Comparison of ENCODE assay signal across 23 cellular contexts in the genomic region with DNA sequence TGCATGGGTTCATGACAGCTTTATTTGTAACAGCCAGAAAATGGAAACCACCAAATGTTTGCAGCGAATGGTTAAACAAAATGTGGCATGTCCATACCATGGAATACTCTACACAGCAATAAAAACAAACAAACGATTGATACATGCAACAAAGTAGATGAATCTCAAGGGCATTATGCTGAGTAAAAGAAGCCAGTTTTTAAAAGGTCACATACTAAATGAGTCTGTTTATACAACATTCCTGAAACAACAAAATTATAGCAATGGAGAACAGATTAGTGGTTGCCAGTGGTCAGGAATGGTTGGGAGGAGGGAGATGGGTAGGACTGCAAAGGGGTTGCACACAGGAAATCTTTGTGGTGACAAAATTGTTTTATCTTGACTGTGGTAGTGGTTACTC.
DNase-seq lines count a peak whose midpoint lies in the region; ATAC-seq and TF ChIP-seq lines count a peak whose summit lies in the region.
"Had no signal": no experiment of that assay in that cellular context is flagged by ENCODE, and none has a peak within 500 bp of the region (broad histone marks: within the 10 kb centered on the region; RNA-seq: fewer than 3 reads in every experiment).

No MANE protein-coding gene starts in this region.

- no peak overlapping the region for H3K27ac ChIP-seq in breast epithelium
- H3K27ac ChIP-seq: KMS-11, SK-N-MC had no signal

- CTCF ChIA-PET in MCF 10A (lab: Yijun Ruan, JAX): interaction anchor here (0.6 to 1.0 kb wide), 2 partner anchors 227 to 1235 kb away, joined by 4 to 5 read pairs; a partner anchor contains a TSS

- H3K36me3 ChIP-seq in breast epithelium: no peaks in the 10 kb centered on the region
- H3K36me3 ChIP-seq: HAP-1 had no signal

- H3K27ac Mint-ChIP-seq in MCF 10A (ENCODE audit: low read depth, unreplicated experiment): peak overlapping the region; percentile 54
- H3K27ac Mint-ChIP-seq: CD8-positive, alpha-beta T cell had no signal

- intact Hi-C loops in MCF 10A (cut with micrococcal nuclease): no loop called here
- intact Hi-C loops in breast epithelium (cut with DNase I; ENCODE audit: low total_unique reads): no loop called here
- intact Hi-C loops in sciatic nerve (cut with DNase I): no loop called here

- DNase-seq in MCF 10A (ENCODE audit: unreplicated experiment) (no peak), breast epithelium (ENCODE audit: low spot score in 2 of 2) (no peak), amniotic epithelial cell (ENCODE audit: low read depth) (peak; percentile 34), fibroblast of peridontal ligament (ENCODE audit: extremely low read depth) (peak; percentile 70), sciatic nerve (ENCODE audit: low spot score) (no peak), NCI-H1092 treated with DMSO at 0.1 percent for 48 hours (lab: John Stamatoyannopoulos, UW) (no peak), NCI-H1417 treated with DMSO at 0.1 percent for 48 hours (lab: John Stamatoyannopoulos, UW) (no peak)
- DNase-seq: 8988T; AML-193; C1 segment of cervical spinal cord; CD8-positive, alpha-beta T cell; DND-41; NCI-H1436 treated with DMSO at 0.1 percent for 48 hours; NCI-H2029 treated with DMSO at 0.1 percent for 48 hours; NCI-H2171; NCI-H345; NCI-H524 treated with DMSO at 0.1 percent for 48 hours; NCI-H82 had no signal

- no peaks in the 10 kb centered on the region for H3K36me3 Mint-ChIP-seq in MCF 10A (ENCODE audit: insufficient read depth, unreplicated experiment)
- H3K36me3 Mint-ChIP-seq: CD8-positive, alpha-beta T cell had no signal

- no peaks in the 10 kb centered on the region for H3K27me3 Mint-ChIP-seq in MCF 10A (ENCODE audit: insufficient read depth, unreplicated experiment)

- ATAC-seq in sciatic nerve: peak; percentile 39
- ATAC-seq in GM21619 (IDR thresholded peaks at IDR 0.05; ENCODE audit: unreplicated experiment): no peak
- ATAC-seq: CD8-positive, alpha-beta T cell; Right ventricle myocardium inferior had no signal

- no peak for TF ChIP-seq CTCF in MCF 10A (IDR thresholded peaks at IDR 0.05; ENCODE audit: unreplicated experiment)
- no peak for TF ChIP-seq CTCF in breast epithelium (IDR thresholded peaks at IDR 0.05)

- no peaks in the 10 kb centered on the region for H3K9me3 Mint-ChIP-seq in MCF 10A (ENCODE audit: unreplicated experiment)
- H3K9me3 Mint-ChIP-seq: CD8-positive, alpha-beta T cell had no signal

- POLR2A ChIA-PET in MCF 10A (lab: Yijun Ruan, JAX): no interaction called here

- TF ChIP-seq POLR2A in breast epithelium (IDR thresholded peaks at IDR 0.05): no peak

- no peak overlapping the region for H3K4me3 ChIP-seq in breast epithelium
- H3K4me3 ChIP-seq: HAP-1, SK-N-MC had no signal

- H3K4me1 ChIP-seq in breast epithelium: no peaks in the 10 kb centered on the region
- H3K4me1 ChIP-seq: HAP-1 had no signal

- no peak overlapping the region for H3K4me3 Mint-ChIP-seq in MCF 10A (ENCODE audit: unreplicated experiment)
- H3K4me3 Mint-ChIP-seq: CD8-positive, alpha-beta T cell had no signal

- peaks cover 15% of the 10 kb centered on the region for H3K4me1 Mint-ChIP-seq in MCF 10A (ENCODE audit: insufficient read depth, unreplicated experiment)

- BruUV-seq in MCF 10A (replicated peaks; lab: Mats Ljungman, UMichigan): no TSS peak

- no peaks in the 10 kb centered on the region for H3K9me3 ChIP-seq in breast epithelium
- H3K9me3 ChIP-seq: HAP-1 had no signal

- no peaks in the 10 kb centered on the region for H3K27me3 ChIP-seq in breast epithelium

Comparison
In these comparisons a context has a peak if more than half of its experiments do, and no peak if none do; other contexts are left out.
1. DNase-seq: peak in amniotic epithelial cell (single experiment) and fibroblast of peridontal ligament (single experiment); none in MCF 10A (single experiment), breast epithelium (0 of 2), sciatic nerve (single experiment), NCI-H1092 treated with DMSO at 0.1 percent for 48 hours (single experiment) and NCI-H1417 treated with DMSO at 0.1 percent for 48 hours (single experiment).